ENCODE assay signal across 19 cellular contexts in genomic region chr14:65864993-65865392, GRCh38.
DNase-seq lines count a peak whose midpoint lies in the region; ATAC-seq and TF ChIP-seq lines count a peak whose summit lies in the region.
"Had no signal": no experiment of that assay in that cellular context is flagged by ENCODE, and none has a peak within 500 bp of the region (broad histone marks: within the 10 kb centered on the region; RNA-seq: fewer than 3 reads in every experiment).

No MANE protein-coding gene starts in this region.

- no peak for DNase-seq in activated CD4-positive, alpha-beta memory T cell treated with anti-CD3 and anti-CD28 coated beads, Interleukin-2, amount 10 ng/mL, durations not matched to agents 7 days and 5 days
- DNase-seq in activated CD4-positive, alpha-beta memory T cell treated with anti-CD3 and anti-CD28 coated beads for 36 hours: no peak
- DNase-seq in COLO668 (lab: John Stamatoyannopoulos, UW; ENCODE audit: unreplicated experiment) (peak; percentile 18), NCI-H748 treated with DMSO at 0.1 percent for 48 hours (lab: John Stamatoyannopoulos, UW) (peak; percentile 12), mesothelial cell of epicardium (ENCODE audit: low spot score in 2 of 2, unreplicated experiment in 2 of 2) (no peak), glutamatergic neuron (no peak), Right ventricle myocardium inferior (ENCODE audit: missing footprints) (no peak), NCI-H1417 (lab: John Stamatoyannopoulos, UW) (no peak)
- DNase-seq: activated CD4-positive, alpha-beta T cell treated with anti-CD3 and anti-CD28 coated beads for 1 hour; activated naive CD4-positive, alpha-beta T cell treated with anti-CD3 and anti-CD28 coated beads for 36 hours; activated T-cell treated with anti-CD3 and anti-CD28 coated beads for 4 hours; EL; NCI-H1417 treated with DMSO at 0.1 percent for 48 hours; NK-92 treated with Interleukin-12 subunit alpha and Interleukin-12 subunit beta, amount 100 ng/mL, for 24 hours; nucleus accumbens; stimulated activated CD4-positive, alpha-beta T cell treated with anti-CD3 and anti-CD28 coated beads, Interleukin-4, amount 100 ng/mL, for 24 hours; T1000 had no signal

- H3K4me3 Mint-ChIP-seq in activated CD4-positive, alpha-beta memory T cell treated with anti-CD3 and anti-CD28 coated beads, Interleukin-2, amount 10 ng/mL, durations not matched to agents 7 days and 5 days: no peak overlapping the region
- H3K4me3 Mint-ChIP-seq in activated CD4-positive, alpha-beta memory T cell treated with anti-CD3 and anti-CD28 coated beads for 36 hours: no peak overlapping the region
- H3K4me3 Mint-ChIP-seq in mesothelial cell of epicardium (no peak overlapping the region), glutamatergic neuron (ENCODE audit: unreplicated experiment) (no peak overlapping the region)
- H3K4me3 Mint-ChIP-seq: activated naive CD4-positive, alpha-beta T cell treated with anti-CD3 and anti-CD28 coated beads for 36 hours; type B pancreatic cell had no signal

- no peaks in the 10 kb centered on the region for H3K9me3 Mint-ChIP-seq in activated CD4-positive, alpha-beta memory T cell treated with anti-CD3 and anti-CD28 coated beads, Interleukin-2, amount 10 ng/mL, durations not matched to agents 7 days and 5 days
- no peaks in the 10 kb centered on the region for H3K9me3 Mint-ChIP-seq in activated CD4-positive, alpha-beta memory T cell treated with anti-CD3 and anti-CD28 coated beads for 36 hours
- H3K9me3 Mint-ChIP-seq in mesothelial cell of epicardium: no peaks in the 10 kb centered on the region
- peaks cover 3% of the 10 kb centered on the region for H3K9me3 Mint-ChIP-seq in glutamatergic neuron (ENCODE audit: unreplicated experiment)
- H3K9me3 Mint-ChIP-seq: activated naive CD4-positive, alpha-beta T cell treated with anti-CD3 and anti-CD28 coated beads for 36 hours; type B pancreatic cell had no signal

- peak overlapping the region; percentile 74 for H3K27ac Mint-ChIP-seq in activated CD4-positive, alpha-beta memory T cell treated with anti-CD3 and anti-CD28 coated beads, Interleukin-2, amount 10 ng/mL, durations not matched to agents 7 days and 5 days
- H3K27ac Mint-ChIP-seq in activated CD4-positive, alpha-beta memory T cell treated with anti-CD3 and anti-CD28 coated beads for 36 hours: no peak overlapping the region
- peak overlapping the region; percentile 2 for H3K27ac Mint-ChIP-seq in mesothelial cell of epicardium
- no peak overlapping the region for H3K27ac Mint-ChIP-seq in glutamatergic neuron (ENCODE audit: unreplicated experiment)
- H3K27ac Mint-ChIP-seq: activated naive CD4-positive, alpha-beta T cell treated with anti-CD3 and anti-CD28 coated beads for 36 hours; type B pancreatic cell had no signal

- CTCF ChIA-PET in activated CD4-positive, alpha-beta memory T cell treated with anti-CD3 and anti-CD28 coated beads, Interleukin-2, amount 10 ng/mL, durations not matched to agents 7 days and 5 days (lab: Charles Lee): interaction anchor here (0.7 to 1.7 kb wide), 6 partner anchors 12 to 96 kb away, joined by 3 to 10 read pairs (median 7); no protein-coding TSS in a partner anchor
- CTCF ChIA-PET in activated CD4-positive, alpha-beta memory T cell treated with anti-CD3 and anti-CD28 coated beads for 36 hours (lab: Charles Lee): interaction anchor here (0.9 kb wide), 1 partner anchor 12 kb away, joined by 3 read pairs; no protein-coding TSS in a partner anchor

- intact Hi-C loops in activated CD4-positive, alpha-beta memory T cell treated with anti-CD3 and anti-CD28 coated beads for 36 hours (cut with micrococcal nuclease): no loop called here
- intact Hi-C loops in Right ventricle myocardium inferior (cut with DNase I): no loop called here

- H3K4me1 Mint-ChIP-seq in activated CD4-positive, alpha-beta memory T cell treated with anti-CD3 and anti-CD28 coated beads, Interleukin-2, amount 10 ng/mL, durations not matched to agents 7 days and 5 days: peaks cover 64% of the 10 kb centered on the region
- H3K4me1 Mint-ChIP-seq in activated CD4-positive, alpha-beta memory T cell treated with anti-CD3 and anti-CD28 coated beads for 36 hours (ENCODE audit: low read depth): peaks cover 49% of the 10 kb centered on the region
- H3K4me1 Mint-ChIP-seq in mesothelial cell of epicardium: peaks cover 17% of the 10 kb centered on the region
- H3K4me1 Mint-ChIP-seq in glutamatergic neuron (ENCODE audit: low read depth, unreplicated experiment): peaks cover 12% of the 10 kb centered on the region

- H3K36me3 Mint-ChIP-seq in activated CD4-positive, alpha-beta memory T cell treated with anti-CD3 and anti-CD28 coated beads, Interleukin-2, amount 10 ng/mL, durations not matched to agents 7 days and 5 days (ENCODE audit: low read depth): peaks cover 22% of the 10 kb centered on the region
- H3K36me3 Mint-ChIP-seq in activated CD4-positive, alpha-beta memory T cell treated with anti-CD3 and anti-CD28 coated beads for 36 hours: no peaks in the 10 kb centered on the region
- no peaks in the 10 kb centered on the region for H3K36me3 Mint-ChIP-seq in mesothelial cell of epicardium
- no peaks in the 10 kb centered on the region for H3K36me3 Mint-ChIP-seq in glutamatergic neuron (ENCODE audit: unreplicated experiment)
- H3K36me3 Mint-ChIP-seq: type B pancreatic cell had no signal

- POLR2A ChIA-PET in activated CD4-positive, alpha-beta memory T cell treated with anti-CD3 and anti-CD28 coated beads, Interleukin-2, amount 10 ng/mL, durations not matched to agents 7 days and 5 days (lab: Charles Lee): interaction anchor here (0.9 to 2.8 kb wide), 8 partner anchors 9 to 85 kb away, joined by 3 to 17 read pairs (median 5); no protein-coding TSS in a partner anchor
- POLR2A ChIA-PET in activated CD4-positive, alpha-beta memory T cell treated with anti-CD3 and anti-CD28 coated beads for 36 hours (lab: Charles Lee): no interaction called here

- ATAC-seq in Right ventricle myocardium inferior: no peak
- ATAC-seq: HCT116 had no signal

- TF ChIP-seq CTCF in mesothelial cell of epicardium (IDR thresholded peaks at IDR 0.05; ENCODE audit: unreplicated experiment) (no peak), glutamatergic neuron (IDR thresholded peaks at IDR 0.05; ENCODE audit: partially characterized antibody, unreplicated experiment) (no peak)

- H3K27me3 Mint-ChIP-seq in activated CD4-positive, alpha-beta memory T cell treated with anti-CD3 and anti-CD28 coated beads, Interleukin-2, amount 10 ng/mL, durations not matched to agents 7 days and 5 days: no peaks in the 10 kb centered on the region
- no peaks in the 10 kb centered on the region for H3K27me3 Mint-ChIP-seq in activated CD4-positive, alpha-beta memory T cell treated with anti-CD3 and anti-CD28 coated beads for 36 hours
- H3K27me3 Mint-ChIP-seq in mesothelial cell of epicardium (ENCODE audit: low read depth) (peaks cover 5% of the 10 kb centered on the region), glutamatergic neuron (ENCODE audit: unreplicated experiment) (peaks cover 4% of the 10 kb centered on the region)

Comparison
In these comparisons a context has a peak if more than half of its experiments do, and no peak if none do; other contexts are left out.
1. H3K27ac Mint-ChIP-seq: peak in activated CD4-positive, alpha-beta memory T cell treated with anti-CD3 and anti-CD28 coated beads, Interleukin-2, amount 10 ng/mL, durations not matched to agents 7 days and 5 days (single experiment) and mesothelial cell of epicardium (single experiment); none in activated CD4-positive, alpha-beta memory T cell treated with anti-CD3 and anti-CD28 coated beads for 36 hours (single experiment) and glutamatergic neuron (single experiment).
2. DNase-seq: peak in COLO668 (single experiment) and NCI-H748 treated with DMSO at 0.1 percent for 48 hours (single experiment); none in activated CD4-positive, alpha-beta memory T cell treated with anti-CD3 and anti-CD28 coated beads, Interleukin-2, amount 10 ng/mL, durations not matched to agents 7 days and 5 days (single experiment), activated CD4-positive, alpha-beta memory T cell treated with anti-CD3 and anti-CD28 coated beads for 36 hours (single experiment), mesothelial cell of epicardium (0 of 2), glutamatergic neuron (single experiment), Right ventricle myocardium inferior (single experiment) and NCI-H1417 (0 of 3).